In the genomic region with DNA sequence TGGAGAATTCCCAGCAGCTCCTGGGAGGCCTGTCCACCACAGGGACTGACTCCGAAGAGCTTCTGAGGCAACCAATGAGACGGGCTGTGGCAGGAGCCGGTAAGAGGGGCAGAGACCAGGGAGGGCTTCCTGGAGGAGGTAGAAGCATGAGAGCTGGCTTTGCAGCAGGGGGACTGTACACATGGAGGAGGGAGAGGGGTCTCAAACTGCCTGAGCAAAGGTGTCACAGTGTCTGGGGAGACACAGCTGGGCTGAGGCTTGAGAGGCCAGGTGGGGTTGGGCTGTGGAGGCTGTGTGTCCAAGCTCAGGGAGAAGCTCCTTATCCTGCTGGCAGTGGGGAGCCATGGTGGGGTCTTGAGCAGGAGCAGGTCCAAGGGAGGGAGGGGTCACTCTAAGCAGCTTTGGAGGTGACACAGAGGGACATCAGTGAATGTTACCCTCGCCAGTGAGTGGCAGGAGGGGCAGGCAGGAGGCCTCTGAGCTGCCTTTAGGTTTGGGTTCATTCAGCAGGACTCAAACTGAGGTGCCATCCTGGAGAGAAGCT, we compare ENCODE assay signal across 16 cellular contexts. TPM values are rescaled to one million over a fixed set of nuclear protein-coding genes. Genes with fewer than 3 reads are reported as not detected.
DNase-seq lines count a peak whose midpoint lies in the region; ATAC-seq, FAIRE-seq and TF ChIP-seq lines count a peak whose summit lies in the region.
"Had no signal": no experiment of that assay in that cellular context is flagged by ENCODE, and none has a peak within 500 bp of the region (broad histone marks: within the 10 kb centered on the region; RNA-seq: fewer than 3 reads in every experiment).

No MANE protein-coding gene starts in this region.

- H4K20me1 ChIP-seq in K562 (replicated peaks; ENCODE audit: control insufficient read depth, insufficient read depth, low read length) (no peaks in the 10 kb centered on the region), osteoblast (ENCODE audit: insufficient read depth, low read length) (no peaks in the 10 kb centered on the region)
- H4K20me1 ChIP-seq: BLaER1 treated with 17β-estradiol and CSF1 and Interleukin-3, amounts not matched to agents 10 nM and 100 nM had no signal

- CTCF ChIA-PET in K562 (lab: Yijun Ruan, JAX; ENCODE audit: low intra/inter-chr PET ratio): no interaction called here

- no peak for FAIRE-seq in K562 (lab: Jason Lieb, UNC)

- H3K4me1 ChIP-seq in liver (ENCODE audit: control insufficient read depth in 4 of 4, insufficient read depth in 4 of 4, low read length in 3 of 4) (peaks cover 13 to 46% (median 37%) of the 10 kb centered on the region in 4 donors), right lobe of liver (peaks cover 0 to 43% (median 22%) of the 10 kb centered on the region in 4 donors), K562 (replicated peaks in 1 of 2; ENCODE audit: control insufficient read depth in 2 of 2, insufficient read depth in 2 of 2, low read length in 2 of 2) (peaks cover 23 to 43% of the 10 kb centered on the region in 2 experiments), osteoblast (ENCODE audit: insufficient read depth, low read length) (peaks cover 27% of the 10 kb centered on the region)

- H3K9me3 ChIP-seq in liver (ENCODE audit: control insufficient read depth in 4 of 4, low read length in 3 of 4) (no peaks in the 10 kb centered on the region), right lobe of liver (no peaks in the 10 kb centered on the region), K562 (replicated peaks; ENCODE audit: control insufficient read depth, insufficient read depth, low read depth, low read length) (no peaks in the 10 kb centered on the region), osteoblast (ENCODE audit: low read depth, low read length) (no peaks in the 10 kb centered on the region), WERI-Rb-1 (ENCODE audit: severe bottlenecking) (no peaks in the 10 kb centered on the region)
- H3K9me3 ChIP-seq: BLaER1 treated with 17β-estradiol and CSF1 and Interleukin-3, amounts not matched to agents 10 nM and 100 nM had no signal

- no peak for ATAC-seq in right lobe of liver
- ATAC-seq in K562: no peak
- ATAC-seq: GM23338 had no signal

- POLR2A ChIA-PET in K562 (lab: Yijun Ruan, JAX): interaction anchor here (0.6 kb wide), 2 partner anchors 8 to 327 kb away, joined by 3 to 4 read pairs; no protein-coding TSS in a partner anchor

- H2AFZ ChIP-seq in K562 (ENCODE audit: low read depth, low read length) (no peak overlapping the region), osteoblast (ENCODE audit: low read length) (no peak overlapping the region)
- H2AFZ ChIP-seq: GM23338 had no signal

- no TSS peak for BruUV-seq in K562 (replicated peaks; lab: Mats Ljungman, UMichigan)

- no peak for TF ChIP-seq EP300 in K562 (IDR thresholded peaks at IDR 0.05; ENCODE audit: low read length)

- peak overlapping the region; percentile 90 to 93 for H3K27ac ChIP-seq in liver (ENCODE audit: low read depth in 1 of 2, low read length in 2 of 2)
- H3K27ac ChIP-seq in right lobe of liver: peak overlapping the region in 1 of 3 donors; percentile 83
- no peak overlapping the region for H3K27ac ChIP-seq in K562 (ENCODE audit: extremely low read depth, low read depth, low read length)
- H3K27ac ChIP-seq in osteoblast (ENCODE audit: low read depth, low read length): no peak overlapping the region
- H3K27ac ChIP-seq in dorsolateral prefrontal cortex: no peak overlapping the region
- no peak overlapping the region for H3K27ac ChIP-seq in WERI-Rb-1
- H3K27ac ChIP-seq: 22Rv1; BLaER1 treated with 17β-estradiol and CSF1 and Interleukin-3, amounts not matched to agents 10 nM and 100 nM had no signal

- H3K36me3 ChIP-seq in liver (ENCODE audit: control insufficient read depth in 4 of 4, insufficient read depth in 3 of 4, low read depth in 1 of 4, low read length in 3 of 4): peaks cover 0 to 2% (median 0%) of the 10 kb centered on the region in 4 donors
- H3K36me3 ChIP-seq in right lobe of liver: no peaks in the 10 kb centered on the region
- no peaks in the 10 kb centered on the region for H3K36me3 ChIP-seq in K562 (ENCODE audit: control insufficient read depth, insufficient read depth, low read length)
- H3K36me3 ChIP-seq in osteoblast (ENCODE audit: insufficient read depth, low read length): peaks cover 4% of the 10 kb centered on the region
- no peaks in the 10 kb centered on the region for H3K36me3 ChIP-seq in WERI-Rb-1
- H3K36me3 ChIP-seq: BLaER1 treated with 17β-estradiol and CSF1 and Interleukin-3, amounts not matched to agents 10 nM and 100 nM had no signal

- no peak for TF ChIP-seq CTCF in liver (IDR thresholded peaks at IDR 0.05; ENCODE audit: low read depth, low read length, missing input control)
- TF ChIP-seq CTCF in right lobe of liver (IDR thresholded peaks at IDR 0.05): no peak
- no peak for TF ChIP-seq CTCF in K562 (IDR thresholded peaks at IDR 0.05 in 2 of 3, conservative IDR thresholded peaks at IDR 0.05 in 1 of 3; ENCODE audit: insufficient read depth in 2 of 3, low read depth in 1 of 3, low read length in 3 of 3)
- no peak for TF ChIP-seq CTCF in osteoblast (IDR thresholded peaks at IDR 0.05; ENCODE audit: extremely low read depth, low read depth, low read length)
- no peak for TF ChIP-seq CTCF in dorsolateral prefrontal cortex (IDR thresholded peaks at IDR 0.05 in 54 of 56, conservative IDR thresholded peaks at IDR 0.05 in 2 of 56; ENCODE audit: low read depth in 1 of 56, partially characterized antibody in 56 of 56)
- no peak for TF ChIP-seq CTCF in WERI-Rb-1 (IDR thresholded peaks at IDR 0.05; ENCODE audit: low read depth, low read length)
- TF ChIP-seq CTCF in GM13976 (IDR thresholded peaks at IDR 0.05; ENCODE audit: borderline replicate concordance, control extremely low read depth, extremely low read depth, insufficient read depth, missing control alignments): no peak

- H3K4me2 ChIP-seq in K562 (ENCODE audit: insufficient read depth, low read length): no peak overlapping the region
- no peak overlapping the region for H3K4me2 ChIP-seq in osteoblast (ENCODE audit: insufficient read depth, low read length)
- H3K4me2 ChIP-seq: BLaER1 treated with 17β-estradiol and CSF1 and Interleukin-3, amounts not matched to agents 10 nM and 100 nM; GM23338 had no signal

- in situ Hi-C loops in K562 (cut with MboI) (no loop called here), GM13976 (cut with MboI; ENCODE audit: low sequenced_read_pairs, unreplicated experiment) (no loop called here)

- H3K4me3 ChIP-seq in liver (ENCODE audit: low read depth in 1 of 3, low read length in 3 of 3) (no peak overlapping the region), right lobe of liver (no peak overlapping the region), K562 (no peak overlapping the region), osteoblast (ENCODE audit: insufficient read depth, low read length) (no peak overlapping the region), dorsolateral prefrontal cortex (no peak overlapping the region), WERI-Rb-1 (ENCODE audit: low read depth, low read length) (no peak overlapping the region)
- H3K4me3 ChIP-seq: BLaER1 treated with 17β-estradiol and CSF1 and Interleukin-3, amounts not matched to agents 10 nM and 100 nM; GM23338 had no signal

- no peak for TF ChIP-seq RAD21 in liver (IDR thresholded peaks at IDR 0.05)
- TF ChIP-seq RAD21 in K562 (CRISPR knock-in tag; conservative IDR thresholded peaks at IDR 0.05 in 1 of 2, IDR thresholded peaks at IDR 0.05 in 1 of 2): no peak

- H3K9ac ChIP-seq in liver (ENCODE audit: low read depth in 1 of 2, low read length in 2 of 2) (no peak overlapping the region), K562 (ENCODE audit: insufficient read depth in 1 of 2, low read depth in 2 of 2, low read length in 2 of 2) (no peak overlapping the region)
- H3K9ac ChIP-seq: BLaER1 treated with 17β-estradiol and CSF1 and Interleukin-3, amounts not matched to agents 10 nM and 100 nM had no signal

- WGBS in liver: 92% methylated on average over 4 of the region's 4 CpGs
- 80% methylated on average over 2 of the region's 4 CpGs for WGBS in right lobe of liver (ENCODE audit: insufficient coverage, low coverage, low lambda C conversion rate, missing lambda C conversion rate)
- 23% methylated on average over 4 of the region's 4 CpGs for WGBS in K562 (ENCODE audit: insufficient coverage, low coverage, missing lambda C conversion rate)

- H3K79me2 ChIP-seq in K562 (ENCODE audit: control insufficient read depth, insufficient read depth, low read length) (no peaks in the 10 kb centered on the region), osteoblast (ENCODE audit: insufficient read depth, low read length) (peaks cover 3% of the 10 kb centered on the region)

- TF ChIP-seq POLR2A in right lobe of liver (IDR thresholded peaks at IDR 0.05) (no peak), K562 (conservative IDR thresholded peaks at IDR 0.05) (no peak)

- H3K9me1 ChIP-seq in K562 (ENCODE audit: control insufficient read depth, insufficient read depth, low read length): no peaks in the 10 kb centered on the region

- intact Hi-C loops in right lobe of liver (cut with DNase I) (no loop called here), K562 (cut with micrococcal nuclease) (no loop called here), dorsolateral prefrontal cortex (cut with DNase I) (no loop called here)

- DNase-seq in right lobe of liver (no peak), K562 (ENCODE audit: extremely low read depth in 1 of 4, low spot score in 3 of 4) (no peak), osteoblast (ENCODE audit: insufficient read length, low spot score, missing footprints) (peak; percentile 53), dorsolateral prefrontal cortex (no peak), WERI-Rb-1 (no peak), GM13976 (ENCODE audit: low spot score) (no peak)
- DNase-seq: Calu3; CD4-positive, CD25-positive, alpha-beta regulatory T cell; DMS 273 treated with DMSO at 0.1 percent for 48 hours; H9 had no signal

- H3K27me3 ChIP-seq in liver (ENCODE audit: control insufficient read depth in 4 of 4, insufficient read depth in 4 of 4, low read length in 3 of 4) (no peaks in the 10 kb centered on the region), right lobe of liver (no peaks in the 10 kb centered on the region), K562 (ENCODE audit: control insufficient read depth in 2 of 2, insufficient read depth in 2 of 2, low read length in 2 of 2) (no peaks in the 10 kb centered on the region), osteoblast (ENCODE audit: insufficient read depth, low read length) (no peaks in the 10 kb centered on the region), dorsolateral prefrontal cortex (peaks cover 0 to 12% (median 4%) of the 10 kb centered on the region in 45 donors), WERI-Rb-1 (ENCODE audit: insufficient read depth, low read depth, severe bottlenecking) (no peaks in the 10 kb centered on the region)
- H3K27me3 ChIP-seq: BLaER1 treated with 17β-estradiol and CSF1 and Interleukin-3, amounts not matched to agents 10 nM and 100 nM had no signal

RNA-seq across cellular contexts. Expression of a gene that starts 4.6 kb away (rescaled TPM):
- total RNA-seq in liver: 10 to 100 TPM in 1 of 2 donors, 1 to 10 TPM in 1; 7.8 to 27.0 TPM
- 10 to 100 TPM; 39.4 to 50.7 TPM for polyA plus RNA-seq in liver
- total RNA-seq in right lobe of liver: 100 to 1,000 TPM in 1 of 6 experiments, 10 to 100 TPM in 5; 17.8 to 106 (median 47.3) TPM
- not detected in 2 replicates for total RNA-seq in K562 (2011; cell fraction: chromatin; rRNA removed; ENCODE audit: low replicate concordance)
- total RNA-seq in K562 (2011; cell fraction: nucleolus; rRNA removed): not detected in 2 replicates
- not detected in 2 replicates for total RNA-seq in K562 (2011; cell fraction: nucleoplasm; rRNA removed)
- total RNA-seq in K562 (2014; rRNA removed): not detected in 2 replicates
- not detected in 2 replicates for total RNA-seq in K562 (2014; rRNA removed; fragmentation: Illumina TruSeq; extraction: Trizol)
- total RNA-seq in K562 (2015; rRNA removed; fragmentation: Illumina TruSeq; extraction: Trizol): not detected in 2 replicates
- total RNA-seq in K562 (2021): not detected in 2 replicates
- not detected in 2 replicates for polyA plus RNA-seq in K562 (2011; rRNA removed)
- polyA plus RNA-seq in K562 (2011; cell fraction: cytosol; rRNA removed): not detected in 2 replicates
- not detected in 2 replicates for polyA plus RNA-seq in K562 (2011; cell fraction: nucleus; rRNA removed)
- not detected in 2 replicates for polyA plus RNA-seq in K562 (2012)
- not detected in 2 replicates for polyA plus RNA-seq in K562 (2014; fragmentation: Illumina TruSeq; extraction: Trizol)
- polyA plus RNA-seq in K562 (2014; fragmentation: Nextera tagmentation; extraction: Ambion mirVana): not detected
- polyA plus RNA-seq in K562 (2014; rRNA removed): not detected in 2 replicates
- polyA minus RNA-seq in K562 (2011; rRNA and poly(A)+ RNA removed): not detected in 2 replicates
- 1.3 and 1.7 TPM in 2 replicates for polyA minus RNA-seq in K562 (2011; cell fraction: cytosol; rRNA and poly(A)+ RNA removed)
- polyA minus RNA-seq in K562 (2011; cell fraction: nucleus; rRNA and poly(A)+ RNA removed): 0.27 and 0.33 TPM in 2 replicates
- total RNA-seq in osteoblast: 26.8 and 27.5 TPM in 2 replicates
- 1 to 10 TPM in 65 of 120 experiments, under 1 TPM in 38, not detected in 17; 0.31 to 5.2 (median 1.2) TPM for total RNA-seq in dorsolateral prefrontal cortex
- total RNA-seq: CD4-positive, CD25-positive, alpha-beta regulatory T cell; Daoy had no signal

RNA-seq across cellular contexts. Expression of a gene that starts 29.1 kb away (rescaled TPM):
- total RNA-seq in liver (1 to 10 TPM; 1.0 to 1.8 TPM), right lobe of liver (10 to 100 TPM in 4 of 6 experiments, 1 to 10 TPM in 2; 1.8 to 35.3 (median 14.2) TPM), K562 (2014; rRNA removed) (not detected in 2 replicates), K562 (2014; rRNA removed; fragmentation: Illumina TruSeq; extraction: Trizol) (0.11 TPM in 1 of 2 replicates, not detected in the other), K562 (2015; rRNA removed; fragmentation: Illumina TruSeq; extraction: Trizol) (0.11 TPM in 1 of 2 replicates, not detected in the other), K562 (2021) (not detected in 2 replicates), osteoblast (4.0 and 4.1 TPM in 2 replicates), dorsolateral prefrontal cortex (10 to 100 TPM in 119 of 120 experiments, 1 to 10 TPM in 1; 9.8 to 66.2 (median 35.2) TPM)
- polyA plus RNA-seq in liver (10 to 100 TPM in 1 of 2 donors, under 1 TPM in 1; 0.47 to 12.1 TPM), K562 (2011; rRNA removed) (0.01 and 0.03 TPM in 2 replicates), K562 (2014; fragmentation: Illumina TruSeq; extraction: Trizol) (0.03 TPM in 1 of 2 replicates, not detected in the other), K562 (2014; fragmentation: Nextera tagmentation; extraction: Ambion mirVana) (not detected), K562 (2014; rRNA removed) (0.03 and 0.07 TPM in 2 replicates)
- 0.14 and 0.32 TPM in 2 replicates for total RNA-seq in K562 (2011; cell fraction: chromatin; rRNA removed; ENCODE audit: low replicate concordance)
- 0.13 and 0.17 TPM in 2 replicates for total RNA-seq in K562 (2011; cell fraction: nucleolus; rRNA removed)
- total RNA-seq in K562 (2011; cell fraction: nucleoplasm; rRNA removed): 0.15 TPM in 1 of 2 replicates, not detected in the other
- polyA plus RNA-seq in K562 (2011; cell fraction: cytosol; rRNA removed): 0.01 and 0.04 TPM in 2 replicates
- 0.04 and 0.13 TPM in 2 replicates for polyA plus RNA-seq in K562 (2011; cell fraction: nucleus; rRNA removed)
- polyA plus RNA-seq in K562 (2012): 0.08 and 0.21 TPM in 2 replicates
- 0.04 TPM in 1 of 2 replicates, not detected in the other for polyA minus RNA-seq in K562 (2011; rRNA and poly(A)+ RNA removed)
- not detected in 2 replicates for polyA minus RNA-seq in K562 (2011; cell fraction: cytosol; rRNA and poly(A)+ RNA removed)
- 0.13 and 0.22 TPM in 2 replicates for polyA minus RNA-seq in K562 (2011; cell fraction: nucleus; rRNA and poly(A)+ RNA removed)
- total RNA-seq: CD4-positive, CD25-positive, alpha-beta regulatory T cell had no signal
- polyA plus RNA-seq: CD4-positive, CD25-positive, alpha-beta regulatory T cell; IgD-negative memory B cell had no signal

Comparison
In these comparisons a context has a peak if more than half of its experiments do, and no peak if none do; other contexts are left out.
1. H3K27ac ChIP-seq: peak in liver (2 of 2); none in K562 (single experiment), osteoblast (single experiment), dorsolateral prefrontal cortex (0 of 59) and WERI-Rb-1 (single experiment).